ENCODE assay signal across 1 cellular context in the genomic region with DNA sequence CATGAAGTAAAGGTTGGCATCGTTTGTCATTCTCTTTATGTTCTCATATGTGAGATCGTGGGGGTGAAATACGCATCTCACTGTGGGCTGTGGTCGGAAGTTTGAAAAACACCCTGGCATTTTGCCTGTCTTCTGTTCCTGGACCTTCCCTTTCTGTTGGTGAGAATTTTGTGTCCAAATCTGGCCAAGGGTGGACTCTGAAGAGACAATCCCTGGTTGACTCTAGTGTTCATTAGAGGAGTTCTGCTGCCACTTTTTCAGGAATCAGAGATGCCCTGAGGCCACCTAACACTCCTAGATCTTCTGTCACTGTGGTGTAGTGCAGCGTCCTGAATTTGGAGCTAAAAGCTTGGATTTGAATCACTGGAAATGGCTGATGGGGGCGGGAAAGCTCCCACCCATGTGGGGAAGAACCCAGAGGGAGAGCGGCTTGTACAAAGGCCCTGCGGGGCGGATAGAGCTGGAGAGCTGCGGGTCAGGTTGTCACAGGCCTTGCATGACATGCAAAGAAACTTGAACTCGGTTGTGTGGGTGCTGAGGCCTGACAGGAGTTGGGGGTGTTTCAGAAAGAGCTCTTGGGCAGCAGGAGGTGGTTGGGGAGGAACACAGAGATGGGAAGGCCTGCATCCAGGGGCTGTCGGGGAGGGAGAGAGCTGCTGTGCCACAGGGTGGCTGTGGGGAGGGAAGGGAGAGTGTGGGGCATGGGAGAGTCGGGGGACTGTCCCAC.
TF ChIP-seq lines count a peak whose summit lies in the region.

No MANE protein-coding gene starts in this region.

TF ChIP-seq in IMR-90, 13 proteins besides CTCF, POLR2A, EP300 and RAD21:
- TF ChIP-seq CEBPB (IDR thresholded peaks at IDR 0.05; ENCODE audit: low read depth, low read length) (no peak), RCOR1 (IDR thresholded peaks at IDR 0.05; ENCODE audit: insufficient replicate concordance, low read length) (no peak), CHD1 (IDR thresholded peaks at IDR 0.05; ENCODE audit: low read depth, low read length) (no peak), FOS (IDR thresholded peaks at IDR 0.05; ENCODE audit: low read depth, low read length) (no peak)
- TF ChIP-seq, protein P1, sequence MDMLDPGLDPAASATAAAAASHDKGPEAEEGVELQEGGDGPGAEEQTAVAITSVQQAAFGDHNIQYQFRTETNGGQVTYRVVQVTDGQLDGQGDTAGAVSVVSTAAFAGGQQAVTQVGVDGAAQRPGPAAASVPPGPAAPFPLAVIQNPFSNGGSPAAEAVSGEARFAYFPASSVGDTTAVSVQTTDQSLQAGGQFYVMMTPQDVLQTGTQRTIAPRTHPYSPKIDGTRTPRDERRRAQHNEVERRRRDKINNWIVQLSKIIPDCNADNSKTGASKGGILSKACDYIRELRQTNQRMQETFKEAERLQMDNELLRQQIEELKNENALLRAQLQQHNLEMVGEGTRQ (IDR thresholded peaks at IDR 0.05; ENCODE audit: low read depth, low read length): no peak
- TF ChIP-seq, protein P2, sequence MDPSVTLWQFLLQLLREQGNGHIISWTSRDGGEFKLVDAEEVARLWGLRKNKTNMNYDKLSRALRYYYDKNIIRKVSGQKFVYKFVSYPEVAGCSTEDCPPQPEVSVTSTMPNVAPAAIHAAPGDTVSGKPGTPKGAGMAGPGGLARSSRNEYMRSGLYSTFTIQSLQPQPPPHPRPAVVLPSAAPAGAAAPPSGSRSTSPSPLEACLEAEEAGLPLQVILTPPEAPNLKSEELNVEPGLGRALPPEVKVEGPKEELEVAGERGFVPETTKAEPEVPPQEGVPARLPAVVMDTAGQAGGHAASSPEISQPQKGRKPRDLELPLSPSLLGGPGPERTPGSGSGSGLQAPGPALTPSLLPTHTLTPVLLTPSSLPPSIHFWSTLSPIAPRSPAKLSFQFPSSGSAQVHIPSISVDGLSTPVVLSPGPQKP (IDR thresholded peaks at IDR 0.05; ENCODE audit: borderline replicate concordance, low read depth, low read length): no peak
